1 cellular context compared by ENCODE assay signal in genomic region chr5:95863383-95863757, GRCh38.
TF ChIP-seq lines count a peak whose summit lies in the region.

No MANE protein-coding gene starts in this region.

TF ChIP-seq in HepG2, 621 proteins besides CTCF, POLR2A, EP300 and RAD21 (continued from another document and continues in another):
- TF ChIP-seq PRDM15 (CRISPR knock-in tag; IDR thresholded peaks at IDR 0.05) (0 out of 2 replicates have a peak, but pooled peaks have one; percentile 50), NR2F6 (IDR thresholded peaks at IDR 0.05) (0 out of 2 replicates have a peak, but pooled peaks have one; percentile 16), NR2F6 (CRISPR knock-in tag; IDR thresholded peaks at IDR 0.05) (peak; percentile 42; the same call in 1 of the 2 replicates), CEBPB (IDR thresholded peaks at IDR 0.05; ENCODE audit: borderline replicate concordance, low read depth, low read length) (peak; percentile 62; the same call in 1 of the 2 replicates), KDM6A (CRISPR knock-in tag; IDR thresholded peaks at IDR 0.05; ENCODE audit: low read depth) (no peak), ZBTB20 (CRISPR knock-in tag; IDR thresholded peaks at IDR 0.05; ENCODE audit: borderline replicate concordance, low read depth) (0 out of 2 replicates have a peak, but pooled peaks have one; percentile 2), SOX13 (IDR thresholded peaks at IDR 0.05) (no peak), SOX13 (CRISPR knock-in tag; conservative IDR thresholded peaks at IDR 0.05 in 1 of 2, IDR thresholded peaks at IDR 0.05 in 1 of 2) (peak in 1 of 2 experiments; percentile 67; a peak in 2 of 4 replicates), HNF4A (CRISPR knock-in tag; IDR thresholded peaks at IDR 0.05) (peak; percentile 39), TBX2 (CRISPR knock-in tag; IDR thresholded peaks at IDR 0.05; ENCODE audit: borderline replicate concordance) (0 out of 2 replicates have a peak, but pooled peaks have one; percentile 4), ZC3H4 (CRISPR knock-in tag; IDR thresholded peaks at IDR 0.05; ENCODE audit: borderline replicate concordance) (peak; percentile 68; the same call in 1 of the 2 replicates), ZNF12 (CRISPR knock-in tag; IDR thresholded peaks at IDR 0.05) (peak; percentile 25; the same call in 1 of the 2 replicates), RCOR2 (CRISPR knock-in tag; IDR thresholded peaks at IDR 0.05) (0 out of 2 replicates have a peak, but pooled peaks have one; percentile 7), ZNF781 (CRISPR knock-in tag; IDR thresholded peaks at IDR 0.05; ENCODE audit: borderline replicate concordance, not compliant biosample characterization) (peak; percentile 45), FOXK2 (IDR thresholded peaks at IDR 0.05) (no peak), DPF2 (CRISPR knock-in tag; IDR thresholded peaks at IDR 0.05; ENCODE audit: borderline replicate concordance, low read depth) (0 out of 2 replicates have a peak, but pooled peaks have one; percentile 28), ZFX (CRISPR knock-in tag; IDR thresholded peaks at IDR 0.05; ENCODE audit: low read depth) (peak; percentile 55), AGO1 (IDR thresholded peaks at IDR 0.05; ENCODE audit: low read depth, low read length, poor library complexity, severe bottlenecking) (no peak), STAG1 (CRISPR knock-in tag; IDR thresholded peaks at IDR 0.05) (peak; percentile 22; the same call in 1 of the 2 replicates), YY1 (IDR thresholded peaks at IDR 0.05; ENCODE audit: insufficient read depth, insufficient replicate concordance, low read depth, low read length) (peak; percentile 15), SALL2 (CRISPR knock-in tag; IDR thresholded peaks at IDR 0.05) (peak; percentile 24; the same call in 1 of the 2 replicates), HMG20B (CRISPR knock-in tag; conservative IDR thresholded peaks at IDR 0.05) (peak; percentile 86), SMAD3 (CRISPR knock-in tag; IDR thresholded peaks at IDR 0.05) (0 out of 2 replicates have a peak, but pooled peaks have one; percentile 4), THRA (CRISPR knock-in tag; IDR thresholded peaks at IDR 0.05; ENCODE audit: borderline replicate concordance) (peak; percentile 26; the same call in 1 of the 2 replicates), SRSF9 (IDR thresholded peaks at IDR 0.05; ENCODE audit: borderline replicate concordance, insufficient read depth, low read depth, low read length, poor library complexity, severe bottlenecking) (no peak), FOXA3 (CRISPR knock-in tag; IDR thresholded peaks at IDR 0.05) (peak; percentile 88), ZNF383 (CRISPR knock-in tag; IDR thresholded peaks at IDR 0.05; ENCODE audit: borderline replicate concordance) (0 out of 2 replicates have a peak, but pooled peaks have one; percentile 53), POLR2G (IDR thresholded peaks at IDR 0.05; ENCODE audit: low read depth, low read length) (peak; percentile 58), NR2C2 (CRISPR knock-in tag; IDR thresholded peaks at IDR 0.05; ENCODE audit: borderline replicate concordance) (peak; percentile 16; the same call in 1 of the 2 replicates), RARA (CRISPR knock-in tag; IDR thresholded peaks at IDR 0.05) (peak; percentile 44; the same call in 1 of the 2 replicates), FOXK1 (CRISPR knock-in tag; IDR thresholded peaks at IDR 0.05; ENCODE audit: borderline replicate concordance, low read depth) (peak; percentile 80; the same call in 1 of the 2 replicates), POLR2AphosphoS5 (IDR thresholded peaks at IDR 0.05; ENCODE audit: low read depth, low read length) (peak; percentile 42; the same call in 1 of the 2 replicates)
- TF ChIP-seq, protein P1, sequence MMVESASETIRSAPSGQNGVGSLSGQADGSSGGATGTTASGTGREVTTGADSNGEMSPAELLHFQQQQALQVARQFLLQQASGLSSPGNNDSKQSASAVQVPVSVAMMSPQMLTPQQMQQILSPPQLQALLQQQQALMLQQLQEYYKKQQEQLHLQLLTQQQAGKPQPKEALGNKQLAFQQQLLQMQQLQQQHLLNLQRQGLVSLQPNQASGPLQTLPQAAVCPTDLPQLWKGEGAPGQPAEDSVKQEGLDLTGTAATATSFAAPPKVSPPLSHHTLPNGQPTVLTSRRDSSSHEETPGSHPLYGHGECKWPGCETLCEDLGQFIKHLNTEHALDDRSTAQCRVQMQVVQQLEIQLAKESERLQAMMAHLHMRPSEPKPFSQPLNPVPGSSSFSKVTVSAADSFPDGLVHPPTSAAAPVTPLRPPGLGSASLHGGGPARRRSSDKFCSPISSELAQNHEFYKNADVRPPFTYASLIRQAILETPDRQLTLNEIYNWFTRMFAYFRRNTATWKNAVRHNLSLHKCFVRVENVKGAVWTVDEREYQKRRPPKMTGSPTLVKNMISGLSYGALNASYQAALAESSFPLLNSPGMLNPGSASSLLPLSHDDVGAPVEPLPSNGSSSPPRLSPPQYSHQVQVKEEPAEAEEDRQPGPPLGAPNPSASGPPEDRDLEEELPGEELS (CRISPR knock-in tag; IDR thresholded peaks at IDR 0.05), result peak; percentile 66; the same call in 1 of the 2 replicates
- TF ChIP-seq, protein P2, sequence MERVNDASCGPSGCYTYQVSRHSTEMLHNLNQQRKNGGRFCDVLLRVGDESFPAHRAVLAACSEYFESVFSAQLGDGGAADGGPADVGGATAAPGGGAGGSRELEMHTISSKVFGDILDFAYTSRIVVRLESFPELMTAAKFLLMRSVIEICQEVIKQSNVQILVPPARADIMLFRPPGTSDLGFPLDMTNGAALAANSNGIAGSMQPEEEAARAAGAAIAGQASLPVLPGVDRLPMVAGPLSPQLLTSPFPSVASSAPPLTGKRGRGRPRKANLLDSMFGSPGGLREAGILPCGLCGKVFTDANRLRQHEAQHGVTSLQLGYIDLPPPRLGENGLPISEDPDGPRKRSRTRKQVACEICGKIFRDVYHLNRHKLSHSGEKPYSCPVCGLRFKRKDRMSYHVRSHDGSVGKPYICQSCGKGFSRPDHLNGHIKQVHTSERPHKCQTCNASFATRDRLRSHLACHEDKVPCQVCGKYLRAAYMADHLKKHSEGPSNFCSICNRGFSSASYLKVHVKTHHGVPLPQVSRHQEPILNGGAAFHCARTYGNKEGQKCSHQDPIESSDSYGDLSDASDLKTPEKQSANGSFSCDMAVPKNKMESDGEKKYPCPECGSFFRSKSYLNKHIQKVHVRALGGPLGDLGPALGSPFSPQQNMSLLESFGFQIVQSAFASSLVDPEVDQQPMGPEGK (CRISPR knock-in tag; IDR thresholded peaks at IDR 0.05), result peak; percentile 32; the same call in 1 of the 2 replicates
- TF ChIP-seq, protein P3, sequence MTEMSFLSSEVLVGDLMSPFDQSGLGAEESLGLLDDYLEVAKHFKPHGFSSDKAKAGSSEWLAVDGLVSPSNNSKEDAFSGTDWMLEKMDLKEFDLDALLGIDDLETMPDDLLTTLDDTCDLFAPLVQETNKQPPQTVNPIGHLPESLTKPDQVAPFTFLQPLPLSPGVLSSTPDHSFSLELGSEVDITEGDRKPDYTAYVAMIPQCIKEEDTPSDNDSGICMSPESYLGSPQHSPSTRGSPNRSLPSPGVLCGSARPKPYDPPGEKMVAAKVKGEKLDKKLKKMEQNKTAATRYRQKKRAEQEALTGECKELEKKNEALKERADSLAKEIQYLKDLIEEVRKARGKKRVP (CRISPR knock-in tag; IDR thresholded peaks at IDR 0.05), result peak in 1 of 2 experiments; percentile 57; a peak in 2 of 4 replicates
- TF ChIP-seq, protein P4, sequence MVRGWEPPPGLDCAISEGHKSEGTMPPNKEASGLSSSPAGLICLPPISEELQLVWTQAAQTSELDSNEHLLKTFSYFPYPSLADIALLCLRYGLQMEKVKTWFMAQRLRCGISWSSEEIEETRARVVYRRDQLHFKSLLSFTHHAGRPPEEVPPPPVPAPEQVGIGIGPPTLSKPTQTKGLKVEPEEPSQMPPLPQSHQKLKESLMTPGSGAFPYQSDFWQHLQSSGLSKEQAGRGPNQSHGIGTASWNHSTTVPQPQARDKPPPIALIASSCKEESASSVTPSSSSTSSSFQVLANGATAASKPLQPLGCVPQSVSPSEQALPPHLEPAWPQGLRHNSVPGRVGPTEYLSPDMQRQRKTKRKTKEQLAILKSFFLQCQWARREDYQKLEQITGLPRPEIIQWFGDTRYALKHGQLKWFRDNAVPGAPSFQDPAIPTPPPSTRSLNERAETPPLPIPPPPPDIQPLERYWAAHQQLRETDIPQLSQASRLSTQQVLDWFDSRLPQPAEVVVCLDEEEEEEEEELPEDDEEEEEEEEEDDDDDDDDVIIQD (CRISPR knock-in tag; IDR thresholded peaks at IDR 0.05; ENCODE audit: low read depth), result peak; percentile 27; the same call in 1 of the 2 replicates
- TF ChIP-seq, protein P5, sequence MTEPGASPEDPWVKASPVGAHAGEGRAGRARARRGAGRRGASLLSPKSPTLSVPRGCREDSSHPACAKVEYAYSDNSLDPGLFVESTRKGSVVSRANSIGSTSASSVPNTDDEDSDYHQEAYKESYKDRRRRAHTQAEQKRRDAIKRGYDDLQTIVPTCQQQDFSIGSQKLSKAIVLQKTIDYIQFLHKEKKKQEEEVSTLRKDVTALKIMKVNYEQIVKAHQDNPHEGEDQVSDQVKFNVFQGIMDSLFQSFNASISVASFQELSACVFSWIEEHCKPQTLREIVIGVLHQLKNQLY (CRISPR knock-in tag; IDR thresholded peaks at IDR 0.05), result no peak
- TF ChIP-seq, protein P6, sequence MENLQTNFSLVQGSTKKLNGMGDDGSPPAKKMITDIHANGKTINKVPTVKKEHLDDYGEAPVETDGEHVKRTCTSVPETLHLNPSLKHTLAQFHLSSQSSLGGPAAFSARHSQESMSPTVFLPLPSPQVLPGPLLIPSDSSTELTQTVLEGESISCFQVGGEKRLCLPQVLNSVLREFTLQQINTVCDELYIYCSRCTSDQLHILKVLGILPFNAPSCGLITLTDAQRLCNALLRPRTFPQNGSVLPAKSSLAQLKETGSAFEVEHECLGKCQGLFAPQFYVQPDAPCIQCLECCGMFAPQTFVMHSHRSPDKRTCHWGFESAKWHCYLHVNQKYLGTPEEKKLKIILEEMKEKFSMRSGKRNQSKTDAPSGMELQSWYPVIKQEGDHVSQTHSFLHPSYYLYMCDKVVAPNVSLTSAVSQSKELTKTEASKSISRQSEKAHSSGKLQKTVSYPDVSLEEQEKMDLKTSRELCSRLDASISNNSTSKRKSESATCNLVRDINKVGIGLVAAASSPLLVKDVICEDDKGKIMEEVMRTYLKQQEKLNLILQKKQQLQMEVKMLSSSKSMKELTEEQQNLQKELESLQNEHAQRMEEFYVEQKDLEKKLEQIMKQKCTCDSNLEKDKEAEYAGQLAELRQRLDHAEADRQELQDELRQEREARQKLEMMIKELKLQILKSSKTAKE (CRISPR knock-in tag; IDR thresholded peaks at IDR 0.05; ENCODE audit: borderline replicate concordance), result 0 out of 2 replicates have a peak, but pooled peaks have one; percentile 18
- TF ChIP-seq, protein P7, sequence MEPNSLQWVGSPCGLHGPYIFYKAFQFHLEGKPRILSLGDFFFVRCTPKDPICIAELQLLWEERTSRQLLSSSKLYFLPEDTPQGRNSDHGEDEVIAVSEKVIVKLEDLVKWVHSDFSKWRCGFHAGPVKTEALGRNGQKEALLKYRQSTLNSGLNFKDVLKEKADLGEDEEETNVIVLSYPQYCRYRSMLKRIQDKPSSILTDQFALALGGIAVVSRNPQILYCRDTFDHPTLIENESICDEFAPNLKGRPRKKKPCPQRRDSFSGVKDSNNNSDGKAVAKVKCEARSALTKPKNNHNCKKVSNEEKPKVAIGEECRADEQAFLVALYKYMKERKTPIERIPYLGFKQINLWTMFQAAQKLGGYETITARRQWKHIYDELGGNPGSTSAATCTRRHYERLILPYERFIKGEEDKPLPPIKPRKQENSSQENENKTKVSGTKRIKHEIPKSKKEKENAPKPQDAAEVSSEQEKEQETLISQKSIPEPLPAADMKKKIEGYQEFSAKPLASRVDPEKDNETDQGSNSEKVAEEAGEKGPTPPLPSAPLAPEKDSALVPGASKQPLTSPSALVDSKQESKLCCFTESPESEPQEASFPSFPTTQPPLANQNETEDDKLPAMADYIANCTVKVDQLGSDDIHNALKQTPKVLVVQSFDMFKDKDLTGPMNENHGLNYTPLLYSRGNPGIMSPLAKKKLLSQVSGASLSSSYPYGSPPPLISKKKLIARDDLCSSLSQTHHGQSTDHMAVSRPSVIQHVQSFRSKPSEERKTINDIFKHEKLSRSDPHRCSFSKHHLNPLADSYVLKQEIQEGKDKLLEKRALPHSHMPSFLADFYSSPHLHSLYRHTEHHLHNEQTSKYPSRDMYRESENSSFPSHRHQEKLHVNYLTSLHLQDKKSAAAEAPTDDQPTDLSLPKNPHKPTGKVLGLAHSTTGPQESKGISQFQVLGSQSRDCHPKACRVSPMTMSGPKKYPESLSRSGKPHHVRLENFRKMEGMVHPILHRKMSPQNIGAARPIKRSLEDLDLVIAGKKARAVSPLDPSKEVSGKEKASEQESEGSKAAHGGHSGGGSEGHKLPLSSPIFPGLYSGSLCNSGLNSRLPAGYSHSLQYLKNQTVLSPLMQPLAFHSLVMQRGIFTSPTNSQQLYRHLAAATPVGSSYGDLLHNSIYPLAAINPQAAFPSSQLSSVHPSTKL (CRISPR knock-in tag; IDR thresholded peaks at IDR 0.05), result peak; percentile 28; the same call in 1 of the 2 replicates
